ENCODE assay signal across 1 cellular context in the genomic region with DNA sequence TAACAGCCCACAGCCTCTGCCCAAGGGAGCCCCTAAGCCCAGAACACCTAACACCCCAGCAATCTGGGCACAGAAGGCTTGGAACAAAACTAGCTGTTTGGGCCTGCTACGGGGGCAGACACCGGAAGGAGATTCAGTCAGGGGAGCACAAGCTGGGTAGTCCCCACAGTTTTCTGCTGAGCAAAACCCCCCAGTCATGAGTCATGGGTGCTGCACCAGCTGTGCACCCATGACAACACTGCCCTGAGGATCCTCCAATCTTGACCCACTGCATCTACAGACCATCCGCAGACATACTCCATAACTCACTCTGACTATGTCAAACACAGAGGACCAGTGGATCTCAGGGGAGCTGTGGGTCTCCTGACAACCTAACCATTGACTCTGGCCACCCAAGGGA.
TF ChIP-seq lines count a peak whose summit lies in the region.

No MANE protein-coding gene starts in this region.

TF ChIP-seq in GM23338, 12 proteins besides CTCF, POLR2A, EP300 and RAD21 (continued from another document):
- TF ChIP-seq, protein P1, sequence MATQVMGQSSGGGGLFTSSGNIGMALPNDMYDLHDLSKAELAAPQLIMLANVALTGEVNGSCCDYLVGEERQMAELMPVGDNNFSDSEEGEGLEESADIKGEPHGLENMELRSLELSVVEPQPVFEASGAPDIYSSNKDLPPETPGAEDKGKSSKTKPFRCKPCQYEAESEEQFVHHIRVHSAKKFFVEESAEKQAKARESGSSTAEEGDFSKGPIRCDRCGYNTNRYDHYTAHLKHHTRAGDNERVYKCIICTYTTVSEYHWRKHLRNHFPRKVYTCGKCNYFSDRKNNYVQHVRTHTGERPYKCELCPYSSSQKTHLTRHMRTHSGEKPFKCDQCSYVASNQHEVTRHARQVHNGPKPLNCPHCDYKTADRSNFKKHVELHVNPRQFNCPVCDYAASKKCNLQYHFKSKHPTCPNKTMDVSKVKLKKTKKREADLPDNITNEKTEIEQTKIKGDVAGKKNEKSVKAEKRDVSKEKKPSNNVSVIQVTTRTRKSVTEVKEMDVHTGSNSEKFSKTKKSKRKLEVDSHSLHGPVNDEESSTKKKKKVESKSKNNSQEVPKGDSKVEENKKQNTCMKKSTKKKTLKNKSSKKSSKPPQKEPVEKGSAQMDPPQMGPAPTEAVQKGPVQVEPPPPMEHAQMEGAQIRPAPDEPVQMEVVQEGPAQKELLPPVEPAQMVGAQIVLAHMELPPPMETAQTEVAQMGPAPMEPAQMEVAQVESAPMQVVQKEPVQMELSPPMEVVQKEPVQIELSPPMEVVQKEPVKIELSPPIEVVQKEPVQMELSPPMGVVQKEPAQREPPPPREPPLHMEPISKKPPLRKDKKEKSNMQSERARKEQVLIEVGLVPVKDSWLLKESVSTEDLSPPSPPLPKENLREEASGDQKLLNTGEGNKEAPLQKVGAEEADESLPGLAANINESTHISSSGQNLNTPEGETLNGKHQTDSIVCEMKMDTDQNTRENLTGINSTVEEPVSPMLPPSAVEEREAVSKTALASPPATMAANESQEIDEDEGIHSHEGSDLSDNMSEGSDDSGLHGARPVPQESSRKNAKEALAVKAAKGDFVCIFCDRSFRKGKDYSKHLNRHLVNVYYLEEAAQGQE (IDR thresholded peaks at IDR 0.05; ENCODE audit: unreplicated experiment) = no peak
- TF ChIP-seq CREB1 (CRISPR knock-in tag; IDR thresholded peaks at IDR 0.05; ENCODE audit: low read depth) (no peak), EZH2phosphoT487 (IDR thresholded peaks at IDR 0.05; ENCODE audit: unreplicated experiment) (no peak), STAT1 (IDR thresholded peaks at IDR 0.05; ENCODE audit: unreplicated experiment) (no peak), ZNF331 (CRISPR knock-in tag; IDR thresholded peaks at IDR 0.05; ENCODE audit: low read depth) (no peak)
- TF ChIP-seq, protein P2, sequence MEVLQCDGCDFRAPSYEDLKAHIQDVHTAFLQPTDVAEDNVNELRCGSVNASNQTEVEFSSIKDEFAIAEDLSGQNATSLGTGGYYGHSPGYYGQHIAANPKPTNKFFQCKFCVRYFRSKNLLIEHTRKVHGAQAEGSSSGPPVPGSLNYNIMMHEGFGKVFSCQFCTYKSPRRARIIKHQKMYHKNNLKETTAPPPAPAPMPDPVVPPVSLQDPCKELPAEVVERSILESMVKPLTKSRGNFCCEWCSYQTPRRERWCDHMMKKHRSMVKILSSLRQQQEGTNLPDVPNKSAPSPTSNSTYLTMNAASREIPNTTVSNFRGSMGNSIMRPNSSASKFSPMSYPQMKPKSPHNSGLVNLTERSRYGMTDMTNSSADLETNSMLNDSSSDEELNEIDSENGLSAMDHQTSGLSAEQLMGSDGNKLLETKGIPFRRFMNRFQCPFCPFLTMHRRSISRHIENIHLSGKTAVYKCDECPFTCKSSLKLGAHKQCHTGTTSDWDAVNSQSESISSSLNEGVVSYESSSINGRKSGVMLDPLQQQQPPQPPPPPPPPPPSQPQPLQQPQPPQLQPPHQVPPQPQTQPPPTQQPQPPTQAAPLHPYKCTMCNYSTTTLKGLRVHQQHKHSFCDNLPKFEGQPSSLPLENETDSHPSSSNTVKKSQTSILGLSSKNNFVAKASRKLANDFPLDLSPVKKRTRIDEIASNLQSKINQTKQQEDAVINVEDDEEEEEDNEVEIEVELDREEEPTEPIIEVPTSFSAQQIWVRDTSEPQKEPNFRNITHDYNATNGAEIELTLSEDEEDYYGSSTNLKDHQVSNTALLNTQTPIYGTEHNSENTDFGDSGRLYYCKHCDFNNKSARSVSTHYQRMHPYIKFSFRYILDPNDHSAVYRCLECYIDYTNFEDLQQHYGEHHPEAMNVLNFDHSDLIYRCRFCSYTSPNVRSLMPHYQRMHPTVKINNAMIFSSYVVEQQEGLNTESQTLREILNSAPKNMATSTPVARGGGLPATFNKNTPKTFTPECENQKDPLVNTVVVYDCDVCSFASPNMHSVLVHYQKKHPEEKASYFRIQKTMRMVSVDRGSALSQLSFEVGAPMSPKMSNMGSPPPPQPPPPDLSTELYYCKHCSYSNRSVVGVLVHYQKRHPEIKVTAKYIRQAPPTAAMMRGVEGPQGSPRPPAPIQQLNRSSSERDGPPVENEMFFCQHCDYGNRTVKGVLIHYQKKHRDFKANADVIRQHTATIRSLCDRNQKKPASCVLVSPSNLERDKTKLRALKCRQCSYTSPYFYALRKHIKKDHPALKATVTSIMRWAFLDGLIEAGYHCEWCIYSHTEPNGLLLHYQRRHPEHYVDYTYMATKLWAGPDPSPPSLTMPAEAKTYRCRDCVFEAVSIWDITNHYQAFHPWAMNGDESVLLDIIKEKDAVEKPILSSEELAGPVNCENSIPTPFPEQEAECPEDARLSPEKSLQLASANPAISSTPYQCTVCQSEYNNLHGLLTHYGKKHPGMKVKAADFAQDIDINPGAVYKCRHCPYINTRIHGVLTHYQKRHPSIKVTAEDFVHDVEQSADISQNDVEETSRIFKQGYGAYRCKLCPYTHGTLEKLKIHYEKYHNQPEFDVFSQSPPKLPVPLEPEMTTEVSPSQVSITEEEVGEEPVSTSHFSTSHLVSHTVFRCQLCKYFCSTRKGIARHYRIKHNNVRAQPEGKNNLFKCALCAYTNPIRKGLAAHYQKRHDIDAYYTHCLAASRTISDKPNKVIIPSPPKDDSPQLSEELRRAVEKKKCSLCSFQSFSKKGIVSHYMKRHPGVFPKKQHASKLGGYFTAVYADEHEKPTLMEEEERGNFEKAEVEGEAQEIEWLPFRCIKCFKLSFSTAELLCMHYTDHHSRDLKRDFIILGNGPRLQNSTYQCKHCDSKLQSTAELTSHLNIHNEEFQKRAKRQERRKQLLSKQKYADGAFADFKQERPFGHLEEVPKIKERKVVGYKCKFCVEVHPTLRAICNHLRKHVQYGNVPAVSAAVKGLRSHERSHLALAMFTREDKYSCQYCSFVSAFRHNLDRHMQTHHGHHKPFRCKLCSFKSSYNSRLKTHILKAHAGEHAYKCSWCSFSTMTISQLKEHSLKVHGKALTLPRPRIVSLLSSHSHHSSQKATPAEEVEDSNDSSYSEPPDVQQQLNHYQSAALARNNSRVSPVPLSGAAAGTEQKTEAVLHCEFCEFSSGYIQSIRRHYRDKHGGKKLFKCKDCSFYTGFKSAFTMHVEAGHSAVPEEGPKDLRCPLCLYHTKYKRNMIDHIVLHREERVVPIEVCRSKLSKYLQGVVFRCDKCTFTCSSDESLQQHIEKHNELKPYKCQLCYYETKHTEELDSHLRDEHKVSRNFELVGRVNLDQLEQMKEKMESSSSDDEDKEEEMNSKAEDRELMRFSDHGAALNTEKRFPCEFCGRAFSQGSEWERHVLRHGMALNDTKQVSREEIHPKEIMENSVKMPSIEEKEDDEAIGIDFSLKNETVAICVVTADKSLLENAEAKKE (CRISPR knock-in tag; IDR thresholded peaks at IDR 0.05) = no peak
TF ChIP-seq in GM23338: peak in this region for 0.
